ENCODE assay signal across 8 cellular contexts in the genomic region with DNA sequence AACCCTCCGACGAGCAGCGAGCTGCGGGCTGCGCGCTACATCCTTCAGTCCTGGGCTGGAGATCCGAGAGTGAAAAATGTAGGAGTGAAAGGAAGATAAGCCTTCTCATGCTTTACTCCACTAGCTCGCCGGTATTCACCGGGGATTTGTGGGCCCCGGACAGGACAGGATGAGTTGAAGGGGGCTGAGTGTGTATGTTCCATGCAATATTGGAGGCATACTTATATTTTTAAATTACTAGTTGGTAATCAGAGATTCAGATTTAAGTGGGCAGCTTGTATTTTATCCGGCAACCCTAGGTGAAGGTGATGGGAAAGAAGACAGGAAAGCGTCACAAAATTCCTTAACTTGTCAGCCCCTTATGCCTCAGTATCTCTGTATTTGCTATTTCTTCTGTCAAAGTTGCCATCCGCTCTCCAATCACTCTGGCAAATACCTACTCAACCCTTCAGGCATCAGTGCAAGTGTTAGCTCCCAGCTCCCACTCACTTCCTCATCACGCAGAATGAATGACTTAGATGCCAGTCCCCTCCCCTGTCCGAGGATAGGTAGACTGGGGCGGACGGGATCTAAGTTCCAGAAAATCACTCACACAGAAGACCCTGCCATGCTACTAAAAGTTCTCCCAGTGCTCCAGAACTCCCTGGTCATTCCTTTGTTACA. TPM values are rescaled to one million over a fixed set of nuclear protein-coding genes. Genes with fewer than 3 reads are reported as not detected.
A peak's percentile ranks its signal among the peaks of the same experiment; 100 is the strongest.
DNase-seq lines count a peak whose midpoint lies in the region; ATAC-seq and TF ChIP-seq lines count a peak whose summit lies in the region.

No MANE protein-coding gene starts in this region.

- H3K27me3 Mint-ChIP-seq in T-cell: no peaks in the 10 kb centered on the region
- H3K27me3 Mint-ChIP-seq in neural progenitor cell (ENCODE audit: insufficient read depth, low read depth): peaks cover 3% of the 10 kb centered on the region

- H3K4me1 ChIP-seq in esophagus squamous epithelium: peaks cover 5 to 39% (median 19%) of the 10 kb centered on the region in 3 donors
- peaks cover 19% of the 10 kb centered on the region for H3K4me1 ChIP-seq in neural progenitor cell

- H3K27me3 ChIP-seq in esophagus squamous epithelium (no peaks in the 10 kb centered on the region), neural progenitor cell (peaks cover 22% of the 10 kb centered on the region)

- H4K20me1 ChIP-seq in neural progenitor cell (ENCODE audit: low read depth): peaks cover 9% of the 10 kb centered on the region

- H3K79me2 ChIP-seq in neural progenitor cell (ENCODE audit: low read depth): peaks cover 20% of the 10 kb centered on the region

- H3K4me3 ChIP-seq in esophagus squamous epithelium: peak overlapping the region; percentile 55 to 92 (median 76)
- peak overlapping the region; percentile 91 for H3K4me3 ChIP-seq in neural progenitor cell

- POLR2A ChIA-PET in T-cell (lab: Charles Lee): no interaction called here

- peak overlapping the region; percentile 94 to 96 (median 96) for H3K4me3 Mint-ChIP-seq in T-cell
- peak overlapping the region; percentile 98 for H3K4me3 Mint-ChIP-seq in neural progenitor cell

- peaks cover 21% of the 10 kb centered on the region for H3F3A ChIP-seq in neural progenitor cell (ENCODE audit: low read depth)

- H3K27ac ChIP-seq in esophagus squamous epithelium (peak overlapping the region; percentile 71 to 84 (median 80)), neural progenitor cell (no peak overlapping the region)

- H3K9ac ChIP-seq in neural progenitor cell: peak overlapping the region; percentile 43

- peak overlapping the region; percentile 94 for H3K4me2 ChIP-seq in neural progenitor cell

- H3K9me3 Mint-ChIP-seq in T-cell (no peaks in the 10 kb centered on the region), neural progenitor cell (no peaks in the 10 kb centered on the region)

- H3K36me3 ChIP-seq in esophagus squamous epithelium (no peaks in the 10 kb centered on the region), neural progenitor cell (no peaks in the 10 kb centered on the region)

- DNase-seq in GM03348 (ENCODE audit: low spot score): peak; percentile 14
- DNase-seq in T-cell: no peak
- no peak for DNase-seq in esophagus squamous epithelium (lab: John Stamatoyannopoulos, UW)
- DNase-seq in neural progenitor cell (ENCODE audit: low spot score): peak; percentile 36
- no peak for DNase-seq in stimulated activated naive CD4-positive, alpha-beta T cell (lab: John Stamatoyannopoulos, UW)
- no peak for DNase-seq in activated CD4-positive, CD25-positive, alpha-beta regulatory T cell treated with anti-CD3 and anti-CD28 coated beads, Interleukin-2, amount 50 U/mL, for 72 hours

- TF ChIP-seq CTCF in esophagus squamous epithelium (IDR thresholded peaks at IDR 0.05): no peak
- no peak for TF ChIP-seq CTCF in neural progenitor cell (IDR thresholded peaks at IDR 0.05)

- peak overlapping the region; percentile 90 to 92 for H3K27ac Mint-ChIP-seq in T-cell
- H3K27ac Mint-ChIP-seq in neural progenitor cell: peak overlapping the region; percentile 89

- CTCF ChIA-PET in T-cell (lab: Charles Lee): interaction anchor here (1.0 to 2.6 kb wide), 4 partner anchors 14 to 234 kb away, joined by 3 to 11 read pairs (median 3); no protein-coding TSS in a partner anchor

- WGBS in esophagus squamous epithelium, 2 donors: 1 to 2% methylated on average over 12 to 15 of the region's 18 CpGs

- intact Hi-C loops in esophagus squamous epithelium (cut with DNase I): no loop called here

- ATAC-seq in HG02884 (IDR thresholded peaks at IDR 0.05; ENCODE audit: unreplicated experiment) (peak; percentile 26), T-cell (replicated peaks in 1 of 4) (peak in 2 of 4 experiments; percentile 16 to 17), GM19467 (IDR thresholded peaks at IDR 0.05; ENCODE audit: unreplicated experiment) (no peak)

- peak overlapping the region; percentile 94 for H2AFZ ChIP-seq in neural progenitor cell (replicated peaks)

- H3K4me1 Mint-ChIP-seq in T-cell (peaks cover 39 to 40% (median 39%) of the 10 kb centered on the region in 3 donors), neural progenitor cell (peaks cover 17% of the 10 kb centered on the region)

- no peaks in the 10 kb centered on the region for H3K9me3 ChIP-seq in esophagus squamous epithelium
- no peaks in the 10 kb centered on the region for H3K9me3 ChIP-seq in neural progenitor cell (ENCODE audit: low read depth)

- TF ChIP-seq POLR2A in esophagus squamous epithelium (IDR thresholded peaks at IDR 0.05): no peak

- H3K36me3 Mint-ChIP-seq in T-cell (peaks cover 1% of the 10 kb centered on the region), neural progenitor cell (no peaks in the 10 kb centered on the region)

RNA-seq across cellular contexts. Expression of a gene that starts 0.5 kb away (rescaled TPM):
- total RNA-seq in T-cell (1 to 10 TPM; 3.2 to 9.7 (median 8.4) TPM), esophagus squamous epithelium (1 to 10 TPM; 2.7 to 3.8 (median 2.9) TPM), neural progenitor cell (ENCODE audit: low replicate concordance) (4.5 and 7.1 TPM in 2 replicates)

RNA-seq across cellular contexts. Expression of a gene that starts 37.7 kb away (rescaled TPM):
- total RNA-seq in T-cell (under 1 TPM in 1 of 5 donors, not detected in 4; 0.22 TPM), esophagus squamous epithelium (under 1 TPM in 1 of 4 donors, not detected in 3; 0.59 TPM), neural progenitor cell (ENCODE audit: low replicate concordance) (0.15 TPM in 1 of 2 replicates, not detected in the other)

RNA-seq across cellular contexts. Expression of a gene that starts 49.0 kb away (rescaled TPM):
- not detected for total RNA-seq in T-cell
- not detected for total RNA-seq in esophagus squamous epithelium
- total RNA-seq in neural progenitor cell (ENCODE audit: low replicate concordance): 0.09 TPM in 2 replicates

Comparison
In these comparisons a context has a peak if more than half of its experiments do, and no peak if none do; other contexts are left out.
1. DNase-seq: peak in GM03348 (single experiment) and neural progenitor cell (single experiment); none in T-cell (0 of 34), esophagus squamous epithelium (single experiment), stimulated activated naive CD4-positive, alpha-beta T cell (0 of 6) and activated CD4-positive, CD25-positive, alpha-beta regulatory T cell treated with anti-CD3 and anti-CD28 coated beads, Interleukin-2, amount 50 U/mL, for 72 hours (single experiment).